2 cellular contexts compared by ENCODE assay signal in the genomic region with DNA sequence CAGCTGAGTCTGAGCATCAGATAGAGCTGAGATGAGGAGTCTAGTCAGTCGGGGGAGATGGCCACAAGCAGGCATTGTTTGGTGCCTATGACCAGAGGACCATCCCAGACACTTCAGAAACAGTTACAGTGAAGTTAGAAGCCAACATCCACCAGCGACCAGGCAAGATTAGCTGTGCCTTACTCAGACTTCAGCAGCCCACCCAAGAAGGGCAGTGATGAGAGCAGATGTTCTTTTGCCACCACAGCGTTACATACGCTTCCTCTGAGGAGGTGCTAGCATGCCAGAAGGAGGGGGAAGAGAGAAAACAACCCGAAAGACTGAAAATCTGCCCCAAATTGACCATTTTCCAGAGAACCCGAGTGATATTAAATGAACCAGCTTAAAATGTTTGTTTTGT.
TF ChIP-seq lines count a peak whose summit lies in the region.

No MANE protein-coding gene starts in this region.

TF ChIP-seq in IMR-90, 13 proteins besides CTCF, POLR2A, EP300 and RAD21:
- TF ChIP-seq USF2 (IDR thresholded peaks at IDR 0.05; ENCODE audit: low read depth, low read length) (no peak), CEBPB (IDR thresholded peaks at IDR 0.05; ENCODE audit: low read depth, low read length) (no peak), NFE2L2 (IDR thresholded peaks at IDR 0.05; ENCODE audit: low read depth, low read length) (no peak), MAFK (IDR thresholded peaks at IDR 0.05; ENCODE audit: low read depth, low read length) (no peak), RFX5 (IDR thresholded peaks at IDR 0.05; ENCODE audit: low read depth, low read length) (no peak), CHD1 (IDR thresholded peaks at IDR 0.05; ENCODE audit: low read depth, low read length) (no peak), MXI1 (IDR thresholded peaks at IDR 0.05; ENCODE audit: borderline replicate concordance, low read depth, low read length) (no peak), FOS (IDR thresholded peaks at IDR 0.05; ENCODE audit: low read depth, low read length) (no peak), MAZ (IDR thresholded peaks at IDR 0.05; ENCODE audit: borderline replicate concordance, low read depth, low read length) (no peak), SMC3 (IDR thresholded peaks at IDR 0.05; ENCODE audit: low read depth, low read length) (no peak), RCOR1 (IDR thresholded peaks at IDR 0.05; ENCODE audit: insufficient replicate concordance, low read length) (no peak), BHLHE40 (IDR thresholded peaks at IDR 0.05; ENCODE audit: low read depth, low read length) (no peak)
- TF ChIP-seq, protein P1, sequence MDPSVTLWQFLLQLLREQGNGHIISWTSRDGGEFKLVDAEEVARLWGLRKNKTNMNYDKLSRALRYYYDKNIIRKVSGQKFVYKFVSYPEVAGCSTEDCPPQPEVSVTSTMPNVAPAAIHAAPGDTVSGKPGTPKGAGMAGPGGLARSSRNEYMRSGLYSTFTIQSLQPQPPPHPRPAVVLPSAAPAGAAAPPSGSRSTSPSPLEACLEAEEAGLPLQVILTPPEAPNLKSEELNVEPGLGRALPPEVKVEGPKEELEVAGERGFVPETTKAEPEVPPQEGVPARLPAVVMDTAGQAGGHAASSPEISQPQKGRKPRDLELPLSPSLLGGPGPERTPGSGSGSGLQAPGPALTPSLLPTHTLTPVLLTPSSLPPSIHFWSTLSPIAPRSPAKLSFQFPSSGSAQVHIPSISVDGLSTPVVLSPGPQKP (IDR thresholded peaks at IDR 0.05; ENCODE audit: borderline replicate concordance, low read depth, low read length), result no peak

TF ChIP-seq in K562, 482 proteins besides CTCF, POLR2A, EP300 and RAD21:
- TF ChIP-seq GATA2 (CRISPR knock-in tag; IDR thresholded peaks at IDR 0.05), result no peak
- no peak for TF ChIP-seq BHLHE40 (IDR thresholded peaks at IDR 0.05; ENCODE audit: low read length)
- no peak for TF ChIP-seq ZNF324 (CRISPR knock-in tag; IDR thresholded peaks at IDR 0.05)
- no peak for TF ChIP-seq ZHX1 (conservative IDR thresholded peaks at IDR 0.05; ENCODE audit: low read length)
